Comparison of ENCODE assay signal across 10 cellular contexts in the genomic region with DNA sequence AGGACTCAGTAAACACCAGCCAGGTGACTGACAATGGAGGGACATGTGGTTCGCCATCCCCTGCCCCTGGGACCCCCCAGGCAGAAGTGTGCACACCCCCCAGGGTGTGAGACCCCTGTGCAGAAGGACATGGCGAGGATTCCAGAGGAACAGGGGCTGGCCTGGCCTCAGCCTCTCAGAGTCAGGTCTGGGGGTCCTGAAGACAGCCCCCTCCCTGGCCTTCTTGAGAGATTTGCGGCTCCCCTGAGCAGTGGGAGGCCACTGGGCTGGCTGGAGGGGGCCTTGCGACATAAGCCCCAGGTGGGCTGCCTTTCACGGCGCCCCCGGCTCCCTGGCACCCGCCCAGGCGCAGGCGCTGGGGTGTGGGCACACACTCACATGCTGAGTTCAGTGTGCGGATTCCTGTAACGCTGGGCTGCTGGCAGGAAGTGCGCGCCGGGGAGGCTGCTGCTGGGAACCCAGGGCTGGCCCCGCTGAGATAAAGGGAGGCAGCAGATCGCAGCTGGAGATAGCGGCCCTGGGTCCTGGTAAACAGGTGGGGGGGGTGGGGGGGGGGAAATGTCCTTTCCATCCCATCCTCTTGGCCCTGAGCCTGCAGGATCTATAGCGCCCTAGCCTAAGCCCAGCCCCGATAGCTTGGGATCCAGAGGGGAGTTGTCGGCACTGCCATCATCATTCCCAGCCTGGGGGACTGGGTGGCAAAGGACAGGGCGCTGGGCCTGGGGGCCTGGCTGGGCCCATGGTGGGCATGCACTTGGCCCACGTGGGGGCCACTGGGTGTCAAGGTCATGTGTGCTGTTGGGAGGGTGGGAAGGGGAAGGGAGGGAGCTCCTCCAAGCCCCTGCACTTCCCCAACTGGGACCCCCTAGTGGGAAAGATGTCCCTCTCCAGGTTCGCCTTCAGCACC. TPM values are rescaled to one million over a fixed set of nuclear protein-coding genes. Genes with fewer than 3 reads are reported as not detected.
DNase-seq lines count a peak whose midpoint lies in the region; ATAC-seq lines count a peak whose summit lies in the region.
"Had no signal": no experiment of that assay in that cellular context is flagged by ENCODE, and none has a peak within 500 bp of the region (broad histone marks: within the 10 kb centered on the region; RNA-seq: fewer than 3 reads in every experiment).

No MANE protein-coding gene starts in this region.

- no peak for ATAC-seq in Right ventricle myocardium superior (ENCODE audit: poor library complexity)
- ATAC-seq: A549 had no signal

- intact Hi-C loops in Right ventricle myocardium superior (cut with DNase I), result no loop called here

- DNase-seq in NCI-H1417 (lab: John Stamatoyannopoulos, UW) (peak in 2 of 3 experiments; percentile 59 to 74), NCI-H1417 treated with DMSO at 0.1 percent for 48 hours (lab: John Stamatoyannopoulos, UW) (no peak), Right ventricle myocardium superior (peak; percentile 86), occipital lobe (lab: John Stamatoyannopoulos, UW) (no peak), superior temporal gyrus (ENCODE audit: extremely low spot score) (no peak), 8988T (no peak)
- DNase-seq in activated CD8-positive, alpha-beta memory T cell treated with anti-CD3 and anti-CD28 coated beads for 24 hours, result peak; percentile 84
- peak; percentile 74 to 80 for DNase-seq in stimulated activated CD4-positive, alpha-beta T cell treated with anti-CD3 and anti-CD28 coated beads, Interleukin-2, amount 100 ng/mL, for 24 hours

RNA-seq across cellular contexts. Expression of a gene that starts 27.1 kb away (rescaled TPM):
- not detected for total RNA-seq in Right ventricle myocardium superior
- total RNA-seq in occipital lobe, result not detected
- total RNA-seq: T-helper 2 cell treated with Interferon-gamma antibody and Interleukin-4, amounts not matched to agents 100 ng/mL and 5 ng/mL, for 36 hours had no signal

RNA-seq across cellular contexts. Expression of a gene that starts 44.5 kb away (rescaled TPM):
- 1.7 TPM for total RNA-seq in Right ventricle myocardium superior
- 7.3 TPM for total RNA-seq in occipital lobe

Comparison
In these comparisons a context has a peak if more than half of its experiments do, and no peak if none do; other contexts are left out.
1. DNase-seq: peak in NCI-H1417 (2 of 3), activated CD8-positive, alpha-beta memory T cell treated with anti-CD3 and anti-CD28 coated beads for 24 hours (single experiment), Right ventricle myocardium superior (single experiment) and stimulated activated CD4-positive, alpha-beta T cell treated with anti-CD3 and anti-CD28 coated beads, Interleukin-2, amount 100 ng/mL, for 24 hours (2 of 2); none in NCI-H1417 treated with DMSO at 0.1 percent for 48 hours (single experiment), occipital lobe (single experiment), superior temporal gyrus (single experiment) and 8988T (single experiment).